20 cellular contexts compared by ENCODE assay signal in genomic region chr7:50657912-50658311, GRCh38.
A peak's percentile ranks its signal among the peaks of the same experiment; 100 is the strongest.
DNase-seq lines count a peak whose midpoint lies in the region; ATAC-seq and TF ChIP-seq lines count a peak whose summit lies in the region.
"Had no signal": no experiment of that assay in that cellular context is flagged by ENCODE, and none has a peak within 500 bp of the region (broad histone marks: within the 10 kb centered on the region; RNA-seq: fewer than 3 reads in every experiment).

No MANE protein-coding gene starts in this region.

- H3K9ac ChIP-seq in mucosa of rectum (ENCODE audit: low read depth in 1 of 2, low read length in 2 of 2): no peak overlapping the region
- H3K9ac ChIP-seq: BLaER1 treated with 17β-estradiol and CSF1 and Interleukin-3, amounts not matched to agents 10 nM and 100 nM had no signal

- peaks cover 2% of the 10 kb centered on the region for H3K36me3 Mint-ChIP-seq in activated CD4-positive, alpha-beta memory T cell treated with anti-CD3 and anti-CD28 coated beads, Interleukin-2, amount 10 ng/mL, durations not matched to agents 7 days and 5 days (ENCODE audit: low read depth)

- no peak overlapping the region for H3K27ac Mint-ChIP-seq in activated CD4-positive, alpha-beta memory T cell treated with anti-CD3 and anti-CD28 coated beads, Interleukin-2, amount 10 ng/mL, durations not matched to agents 7 days and 5 days
- H3K27ac Mint-ChIP-seq: effector memory CD8-positive, alpha-beta T cell; progenitor cell of endocrine pancreas; WTC11 had no signal

- no peak for DNase-seq in RWPE2 (ENCODE audit: low spot score)
- peak; percentile 72 for DNase-seq in coronary artery (ENCODE audit: low spot score)
- no peak for DNase-seq in thoracic aorta (ENCODE audit: low spot score)
- DNase-seq in AML-193 (lab: John Stamatoyannopoulos, UW): no peak
- DNase-seq in activated CD4-positive, alpha-beta memory T cell treated with anti-CD3 and anti-CD28 coated beads, Interleukin-2, amount 10 ng/mL, durations not matched to agents 7 days and 5 days: no peak
- DNase-seq: activated CD8-positive, alpha-beta memory T cell treated with anti-CD3 and anti-CD28 coated beads for 24 hours; DMS79 treated with DMSO at 0.1 percent for 48 hours; effector memory CD8-positive, alpha-beta T cell; foreskin keratinocyte; H7; NCI-H2081; stimulated activated CD4-positive, alpha-beta T cell treated with anti-CD3 and anti-CD28 coated beads, Interleukin-1b, Interleukin-23, amount 100 ng/mL, for 48 hours; SW 1271 had no signal

- peaks cover 58% of the 10 kb centered on the region for H3K4me1 Mint-ChIP-seq in activated CD4-positive, alpha-beta memory T cell treated with anti-CD3 and anti-CD28 coated beads, Interleukin-2, amount 10 ng/mL, durations not matched to agents 7 days and 5 days

- H3K9me3 ChIP-seq in RWPE2 (ENCODE audit: severe bottlenecking): no peaks in the 10 kb centered on the region
- H3K9me3 ChIP-seq in mucosa of rectum (ENCODE audit: control insufficient read depth in 2 of 2, low read length in 2 of 2): no peaks in the 10 kb centered on the region
- no peaks in the 10 kb centered on the region for H3K9me3 ChIP-seq in thoracic aorta
- H3K9me3 ChIP-seq: BLaER1 treated with 17β-estradiol and CSF1 and Interleukin-3, amounts not matched to agents 10 nM and 100 nM had no signal

- no peak overlapping the region for H3K4me3 Mint-ChIP-seq in activated CD4-positive, alpha-beta memory T cell treated with anti-CD3 and anti-CD28 coated beads, Interleukin-2, amount 10 ng/mL, durations not matched to agents 7 days and 5 days
- H3K4me3 Mint-ChIP-seq: brain; effector memory CD8-positive, alpha-beta T cell; WTC11 had no signal

- H3K36me3 ChIP-seq in RWPE2 (ENCODE audit: low read depth) (no peaks in the 10 kb centered on the region), mucosa of rectum (ENCODE audit: control insufficient read depth in 2 of 2, insufficient read depth in 2 of 2, low read length in 2 of 2) (no peaks in the 10 kb centered on the region), thoracic aorta (no peaks in the 10 kb centered on the region)

- H3K27me3 Mint-ChIP-seq in activated CD4-positive, alpha-beta memory T cell treated with anti-CD3 and anti-CD28 coated beads, Interleukin-2, amount 10 ng/mL, durations not matched to agents 7 days and 5 days: peaks cover 6% of the 10 kb centered on the region
- H3K27me3 Mint-ChIP-seq: effector memory CD8-positive, alpha-beta T cell; progenitor cell of endocrine pancreas had no signal

- ATAC-seq in RWPE2 (ENCODE audit: low read depth) (no peak), thoracic aorta (ENCODE audit: insufficient number of reproducible peaks, low FRiP score, low read depth) (no peak), GM18517 (IDR thresholded peaks at IDR 0.05; ENCODE audit: unreplicated experiment) (no peak)
- ATAC-seq: effector memory CD8-positive, alpha-beta T cell; foreskin keratinocyte; Panc1; WTC11 had no signal

- no peaks in the 10 kb centered on the region for H3K9me3 Mint-ChIP-seq in activated CD4-positive, alpha-beta memory T cell treated with anti-CD3 and anti-CD28 coated beads, Interleukin-2, amount 10 ng/mL, durations not matched to agents 7 days and 5 days
- H3K9me3 Mint-ChIP-seq: brain; effector memory CD8-positive, alpha-beta T cell; WTC11 had no signal

- CTCF ChIA-PET in activated CD4-positive, alpha-beta memory T cell treated with anti-CD3 and anti-CD28 coated beads, Interleukin-2, amount 10 ng/mL, durations not matched to agents 7 days and 5 days (lab: Charles Lee): no interaction called here

- H3K27ac ChIP-seq in RWPE2 (ENCODE audit: poor library complexity, severe bottlenecking): peak overlapping the region; percentile 23
- peak overlapping the region; percentile 78 to 87 for H3K27ac ChIP-seq in coronary artery
- H3K27ac ChIP-seq in mucosa of rectum (ENCODE audit: low read depth in 2 of 2, low read length in 2 of 2): peak overlapping the region; percentile 67 to 70
- peak overlapping the region; percentile 73 to 86 for H3K27ac ChIP-seq in thoracic aorta
- H3K27ac ChIP-seq: BLaER1 treated with 17β-estradiol and CSF1 and Interleukin-3, amounts not matched to agents 10 nM and 100 nM; foreskin keratinocyte had no signal

- POLR2A ChIA-PET in activated CD4-positive, alpha-beta memory T cell treated with anti-CD3 and anti-CD28 coated beads, Interleukin-2, amount 10 ng/mL, durations not matched to agents 7 days and 5 days (lab: Charles Lee): no interaction called here

- H3K4me1 ChIP-seq in RWPE2 (ENCODE audit: insufficient read depth, poor library complexity, severe bottlenecking): peaks cover 3% of the 10 kb centered on the region
- H3K4me1 ChIP-seq in mucosa of rectum (ENCODE audit: control insufficient read depth in 2 of 2, insufficient read depth in 2 of 2, low read length in 2 of 2): peaks cover 12 to 14% of the 10 kb centered on the region in 2 donors
- H3K4me1 ChIP-seq in thoracic aorta (ENCODE audit: control insufficient read depth in 1 of 2, low read depth in 2 of 2): peaks cover 61 to 75% of the 10 kb centered on the region in 2 donors

- H3K27me3 ChIP-seq in RWPE2 (ENCODE audit: insufficient read depth, poor library complexity, severe bottlenecking) (no peaks in the 10 kb centered on the region), mucosa of rectum (ENCODE audit: control insufficient read depth in 2 of 2, insufficient read depth in 2 of 2, low read length in 2 of 2) (no peaks in the 10 kb centered on the region), thoracic aorta (replicated peaks; ENCODE audit: insufficient read depth) (no peaks in the 10 kb centered on the region)
- H3K27me3 ChIP-seq: BLaER1 treated with 17β-estradiol and CSF1 and Interleukin-3, amounts not matched to agents 10 nM and 100 nM had no signal

- H3K4me3 ChIP-seq in RWPE2 (ENCODE audit: severe bottlenecking): no peak overlapping the region
- peak overlapping the region; percentile 33 for H3K4me3 ChIP-seq in coronary artery
- H3K4me3 ChIP-seq in mucosa of rectum (ENCODE audit: low read length in 2 of 2): no peak overlapping the region
- H3K4me3 ChIP-seq in thoracic aorta: peak overlapping the region; percentile 44
- H3K4me3 ChIP-seq: BLaER1 treated with 17β-estradiol and CSF1 and Interleukin-3, amounts not matched to agents 10 nM and 100 nM had no signal

- TF ChIP-seq CTCF in RWPE2 (IDR thresholded peaks at IDR 0.05; ENCODE audit: poor library complexity, severe bottlenecking) (no peak), coronary artery (IDR thresholded peaks at IDR 0.05) (no peak), thoracic aorta (IDR thresholded peaks at IDR 0.05) (no peak)

Comparison
In these comparisons a context has a peak if more than half of its experiments do, and no peak if none do; other contexts are left out.
1. H3K27ac ChIP-seq: peak in every context shown above with its lines; median percentile 82 in coronary artery; 80 in thoracic aorta; 68 in mucosa of rectum; 23 in RWPE2.
2. H3K4me3 ChIP-seq: peak in coronary artery (single experiment) and thoracic aorta (single experiment); none in RWPE2 (single experiment) and mucosa of rectum (0 of 2).